In genomic region chr5:139633295-139634027, GRCh38 we compare ENCODE assay signal across 8 cellular contexts.
DNase-seq lines count a peak whose midpoint lies in the region; ATAC-seq lines count a peak whose summit lies in the region.

No MANE protein-coding gene starts in this region.

- DNase-seq in DMS114 treated with DMSO at 0.1 percent for 48 hours (lab: John Stamatoyannopoulos, UW; ENCODE audit: unreplicated experiment) (peak; percentile 85), NCI-H446 (lab: John Stamatoyannopoulos, UW) (peak; percentile 37 to 72), cerebellar cortex (ENCODE audit: low spot score) (peak; percentile 92), kidney tubule cell (ENCODE audit: low spot score) (peak; percentile 80)
- peak; percentile 32 to 41 (median 36) for DNase-seq in activated CD4-positive, CD25-positive, alpha-beta regulatory T cell (lab: John Stamatoyannopoulos, UW)
- DNase-seq in stimulated activated CD4-positive, alpha-beta T cell treated with anti-CD3 and anti-CD28 coated beads, Interleukin-2, amount 100 ng/mL, for 48 hours, result peak; percentile 53 to 61

- peak; percentile 29 for ATAC-seq in HG02798 (IDR thresholded peaks at IDR 0.05; ENCODE audit: poor library complexity, unreplicated experiment)
- no peak for ATAC-seq in HG03095 (IDR thresholded peaks at IDR 0.05; ENCODE audit: unreplicated experiment)

Comparison
In these comparisons a context has a peak if more than half of its experiments do, and no peak if none do; other contexts are left out.
1. DNase-seq: peak in every context shown above with its lines; median percentile 92 in cerebellar cortex; 85 in DMS114 treated with DMSO at 0.1 percent for 48 hours; 80 in kidney tubule cell; 57 in stimulated activated CD4-positive, alpha-beta T cell treated with anti-CD3 and anti-CD28 coated beads, Interleukin-2, amount 100 ng/mL, for 48 hours; 54 in NCI-H446; 36 in activated CD4-positive, CD25-positive, alpha-beta regulatory T cell.